Comparison of ENCODE assay signal across 13 cellular contexts in genomic region chr2:74741651-74742050, GRCh38.
DNase-seq lines count a peak whose midpoint lies in the region; ATAC-seq and TF ChIP-seq lines count a peak whose summit lies in the region.
"Had no signal": no experiment of that assay in that cellular context is flagged by ENCODE, and none has a peak within 500 bp of the region (broad histone marks: within the 10 kb centered on the region; RNA-seq: fewer than 3 reads in every experiment).

No MANE protein-coding gene starts in this region.

- H3K9me3 ChIP-seq in SK-N-SH (peaks cover 6% of the 10 kb centered on the region; the same call in 1 of the 2 replicates), fibroblast of lung (ENCODE audit: control insufficient read depth, insufficient read depth, low read depth, low read length) (no peaks in the 10 kb centered on the region), tibial artery (peaks cover 0 to 1% (median 0%) of the 10 kb centered on the region in 3 donors), gastroesophageal sphincter (peaks cover 0 to 6% (median 0%) of the 10 kb centered on the region in 3 donors)
- H3K9me3 ChIP-seq: vagina had no signal

- TF ChIP-seq RAD21 in SK-N-SH (IDR thresholded peaks at IDR 0.05; ENCODE audit: low read length) = no peak

- ATAC-seq in SK-N-SH treated with all-trans-retinoic acid at 6 μM for 48 hours = no peak
- no peak for ATAC-seq in gastroesophageal sphincter
- ATAC-seq: sciatic nerve; stimulated activated memory B cell treated with anti-CD40 and anti-IgM and Interleukin-4, amounts not matched to agents 10 μg/mL and 1 μg/mL and 100 μg/mL, for 72 hours had no signal

- no peak for TF ChIP-seq CTCF in SK-N-SH (IDR thresholded peaks at IDR 0.05)
- TF ChIP-seq CTCF in fibroblast of lung (conservative IDR thresholded peaks at IDR 0.05 in 1 of 2, IDR thresholded peaks at IDR 0.05 in 1 of 2; ENCODE audit: low read depth in 1 of 2, low read length in 2 of 2) = no peak
- no peak for TF ChIP-seq CTCF in tibial artery (IDR thresholded peaks at IDR 0.05)
- TF ChIP-seq CTCF in gastroesophageal sphincter (IDR thresholded peaks at IDR 0.05) = no peak

- H3K9ac ChIP-seq in SK-N-SH (no peak overlapping the region), fibroblast of lung (ENCODE audit: insufficient read depth, low read length) (no peak overlapping the region)

- H3K27me3 ChIP-seq in SK-N-SH (ENCODE audit: insufficient read depth) (no peaks in the 10 kb centered on the region), fibroblast of lung (ENCODE audit: control insufficient read depth, insufficient read depth, low read length) (no peaks in the 10 kb centered on the region), tibial artery (no peaks in the 10 kb centered on the region), gastroesophageal sphincter (no peaks in the 10 kb centered on the region)
- H3K27me3 ChIP-seq: vagina had no signal

- TF ChIP-seq EP300 in SK-N-SH (IDR thresholded peaks at IDR 0.05; ENCODE audit: borderline replicate concordance in 1 of 2, low read depth in 1 of 2, low read length in 1 of 2) (no peak), gastroesophageal sphincter (IDR thresholded peaks at IDR 0.05) (no peak)

- no peaks in the 10 kb centered on the region for H3K9me2 ChIP-seq in SK-N-SH

- peak overlapping the region; percentile 63; the same call in 1 of the 2 replicates for H2AFZ ChIP-seq in SK-N-SH (ENCODE audit: low read depth)
- no peak overlapping the region for H2AFZ ChIP-seq in fibroblast of lung (ENCODE audit: low read length)

- POLR2A ChIA-PET in SK-N-SH (lab: Yijun Ruan, JAX) = no interaction called here

- peaks cover 10% of the 10 kb centered on the region for H3F3A ChIP-seq in SK-N-SH (replicated peaks; ENCODE audit: insufficient read depth)

- peaks cover 25 to 30% of the 10 kb centered on the region in 2 experiments for H3K4me1 ChIP-seq in SK-N-SH (ENCODE audit: control insufficient read depth in 1 of 2, insufficient read depth in 2 of 2, low read depth in 1 of 2, low read length in 1 of 2)
- peaks cover 22% of the 10 kb centered on the region for H3K4me1 ChIP-seq in fibroblast of lung (ENCODE audit: control insufficient read depth, extremely low read depth, insufficient read depth, low read length)
- peaks cover 0 to 30% (median 16%) of the 10 kb centered on the region in 4 donors for H3K4me1 ChIP-seq in tibial artery
- H3K4me1 ChIP-seq in gastroesophageal sphincter = peaks cover 0 to 18% (median 4%) of the 10 kb centered on the region in 3 donors

- DNase-seq in SK-N-SH (no peak), SKM-1 (lab: John Stamatoyannopoulos, UW; ENCODE audit: unreplicated experiment) (peak; percentile 8), fibroblast of lung (ENCODE audit: low read depth in 2 of 2) (no peak), tibial artery (no peak), iPS-NIHi11 (ENCODE audit: low spot score) (no peak), GM19238 (ENCODE audit: insufficient read length, low spot score) (no peak)
- DNase-seq: activated effector memory CD4-positive, alpha-beta T cell treated with Interleukin-2 at 50 U/mL for 16 hours; GOT3 had no signal

- peak overlapping the region; percentile 62; the same call in 1 of the 2 replicates for H3K4me2 ChIP-seq in SK-N-SH
- H3K4me2 ChIP-seq in fibroblast of lung (ENCODE audit: extremely low read depth, insufficient read depth, low read length) = no peak overlapping the region

- H3K79me2 ChIP-seq in SK-N-SH (ENCODE audit: insufficient read depth) (no peaks in the 10 kb centered on the region), fibroblast of lung (ENCODE audit: control insufficient read depth, insufficient read depth, low read length) (no peaks in the 10 kb centered on the region)

- TF ChIP-seq POLR2A in gastroesophageal sphincter (IDR thresholded peaks at IDR 0.05) = no peak

- H3K27ac ChIP-seq in SK-N-SH (ENCODE audit: low read depth in 2 of 2, low read length in 1 of 2) = peak overlapping the region; percentile 53 to 62; a peak in 3 of 4 replicates
- peak overlapping the region; percentile 67 for H3K27ac ChIP-seq in fibroblast of lung (ENCODE audit: insufficient read depth, low read length)
- H3K27ac ChIP-seq in tibial artery = peak overlapping the region; percentile 66 to 81
- H3K27ac ChIP-seq in gastroesophageal sphincter = peak overlapping the region in 1 of 4 donors; percentile 24
- H3K27ac ChIP-seq: vagina had no signal

- CTCF ChIA-PET in SK-N-SH (lab: Yijun Ruan, JAX) = interaction anchor here (1.1 to 3.6 kb wide), 3 partner anchors 18 to 27 kb away, joined by 4 to 28 read pairs (median 5); no protein-coding TSS in a partner anchor

- H3K4me3 ChIP-seq in SK-N-SH (ENCODE audit: low read depth in 2 of 2, low read length in 1 of 2) = no peak overlapping the region
- H3K4me3 ChIP-seq in fibroblast of lung (replicated peaks in 1 of 4; ENCODE audit: control extremely low read depth in 1 of 4, insufficient read depth in 1 of 4, low read depth in 3 of 4, low read length in 4 of 4) = no peak overlapping the region
- H3K4me3 ChIP-seq in tibial artery = no peak overlapping the region
- H3K4me3 ChIP-seq in gastroesophageal sphincter = no peak overlapping the region
- H3K4me3 ChIP-seq: vagina had no signal

- H4K20me1 ChIP-seq in SK-N-SH (ENCODE audit: insufficient read depth) (no peaks in the 10 kb centered on the region), fibroblast of lung (ENCODE audit: control insufficient read depth, extremely low read depth, insufficient read depth, low read length) (no peaks in the 10 kb centered on the region)

- H3K36me3 ChIP-seq in SK-N-SH (replicated peaks in 1 of 2; ENCODE audit: control insufficient read depth in 1 of 2, insufficient read depth in 2 of 2, low read length in 1 of 2) (peaks cover 0 to 3% of the 10 kb centered on the region in 2 experiments), fibroblast of lung (ENCODE audit: control insufficient read depth, insufficient read depth, low read length) (no peaks in the 10 kb centered on the region), tibial artery (no peaks in the 10 kb centered on the region), gastroesophageal sphincter (no peaks in the 10 kb centered on the region)
- H3K36me3 ChIP-seq: vagina had no signal

- intact Hi-C loops in tibial artery (cut with DNase I; ENCODE audit: low total_unique reads) = no loop called here

- 88% methylated on average over 2 of the region's 2 CpGs for WGBS in SK-N-SH (ENCODE audit: low lambda C conversion rate)
- WGBS in gastroesophageal sphincter (ENCODE audit: low coverage in 1 of 2), 2 donors = 61 to 66% methylated on average over 2 of the region's 2 CpGs

TF ChIP-seq in SK-N-SH, 30 proteins besides CTCF, POLR2A, EP300 and RAD21:
- no peak for TF ChIP-seq PBX3 (IDR thresholded peaks at IDR 0.05)
- no peak for TF ChIP-seq NFIC (IDR thresholded peaks at IDR 0.05; ENCODE audit: borderline replicate concordance)
- TF ChIP-seq TCF12 (IDR thresholded peaks at IDR 0.05) = no peak
- no peak for TF ChIP-seq SIN3A (IDR thresholded peaks at IDR 0.05; ENCODE audit: borderline replicate concordance, low read depth, low read length)
- no peak for TF ChIP-seq TAF1 (IDR thresholded peaks at IDR 0.05; ENCODE audit: borderline replicate concordance, low read depth, low read length)

TF ChIP-seq in SK-N-SH treated with all-trans-retinoic acid at 6 μM for 48 hours, 23 proteins besides CTCF, POLR2A, EP300 and RAD21 (continues in another document):
- TF ChIP-seq CSRNP3 (CRISPR knock-in tag; IDR thresholded peaks at IDR 0.05) (no peak), ZC3H10 (CRISPR knock-in tag; IDR thresholded peaks at IDR 0.05) (no peak), ARNTL (CRISPR knock-in tag; IDR thresholded peaks at IDR 0.05; ENCODE audit: borderline replicate concordance, low read depth) (no peak), TSHZ2 (CRISPR knock-in tag; IDR thresholded peaks at IDR 0.05) (no peak), RARB (CRISPR knock-in tag; IDR thresholded peaks at IDR 0.05) (no peak), ZFP30 (CRISPR knock-in tag; IDR thresholded peaks at IDR 0.05) (no peak), ZNF70 (CRISPR knock-in tag; IDR thresholded peaks at IDR 0.05) (no peak), TCF4 (CRISPR knock-in tag; IDR thresholded peaks at IDR 0.05; ENCODE audit: borderline replicate concordance) (no peak), ZNF8 (CRISPR knock-in tag; IDR thresholded peaks at IDR 0.05) (no peak), BACH2 (CRISPR knock-in tag; IDR thresholded peaks at IDR 0.05; ENCODE audit: borderline replicate concordance) (no peak), ESRRG (CRISPR knock-in tag; IDR thresholded peaks at IDR 0.05) (no peak)
